In the genomic region with DNA sequence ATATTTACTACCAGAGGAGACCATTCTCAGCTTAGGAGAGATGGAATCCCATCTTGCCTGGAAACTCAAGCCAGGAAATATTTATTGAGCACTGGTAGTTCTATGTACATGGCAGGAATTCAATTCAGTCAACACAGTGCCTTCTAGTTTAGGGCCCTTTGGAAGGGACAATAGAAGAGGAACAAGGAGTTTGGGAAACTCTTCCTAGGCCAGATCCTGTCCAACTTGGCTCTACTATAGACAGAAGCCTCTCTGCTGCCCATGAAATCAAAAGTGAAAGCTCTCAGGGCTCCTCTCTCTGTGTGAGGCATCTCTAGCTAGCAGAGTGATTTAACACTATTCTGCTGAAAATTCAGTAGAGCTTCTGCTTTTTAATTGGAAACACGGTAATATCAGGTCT, we compare ENCODE assay signal across 10 cellular contexts.
DNase-seq lines count a peak whose midpoint lies in the region; ATAC-seq and TF ChIP-seq lines count a peak whose summit lies in the region.
"Had no signal": no experiment of that assay in that cellular context is flagged by ENCODE, and none has a peak within 500 bp of the region (broad histone marks: within the 10 kb centered on the region; RNA-seq: fewer than 3 reads in every experiment).

No MANE protein-coding gene starts in this region.

- DNase-seq in midbrain (lab: John Stamatoyannopoulos, UW): peak; percentile 68
- no peak for DNase-seq in stimulated activated CD4-positive, alpha-beta T cell treated with anti-CD3 and anti-CD28 coated beads, Interleukin-12 subunit alpha, Interleukin-12 subunit beta, amount 100 ng/mL, for 4 hours
- no peak for DNase-seq in COLO829 (ENCODE audit: low spot score)
- DNase-seq in cortex of kidney (lab: John Stamatoyannopoulos, UW): no peak
- DNase-seq: nephron progenitor cell, T-helper 17 cell had no signal

- ATAC-seq in GM18867 (IDR thresholded peaks at IDR 0.05; ENCODE audit: unreplicated experiment) (peak; percentile 99), GM21717 (IDR thresholded peaks at IDR 0.05; ENCODE audit: unreplicated experiment) (peak; percentile 98), HG03457 (IDR thresholded peaks at IDR 0.05; ENCODE audit: unreplicated experiment) (peak; percentile 96), gastroesophageal sphincter (no peak)
- ATAC-seq: T-helper 17 cell had no signal

- H3K36me3 ChIP-seq in gastroesophageal sphincter: no peaks in the 10 kb centered on the region

- no peak for TF ChIP-seq CTCF in gastroesophageal sphincter (IDR thresholded peaks at IDR 0.05)

- no peak for TF ChIP-seq EP300 in gastroesophageal sphincter (IDR thresholded peaks at IDR 0.05)

- TF ChIP-seq POLR2A in gastroesophageal sphincter (IDR thresholded peaks at IDR 0.05): no peak

- H3K27ac ChIP-seq in gastroesophageal sphincter: no peak overlapping the region

- no peak overlapping the region for H3K4me3 ChIP-seq in gastroesophageal sphincter

- H3K4me1 ChIP-seq in gastroesophageal sphincter: no peaks in the 10 kb centered on the region

- H3K9me3 ChIP-seq in gastroesophageal sphincter: no peaks in the 10 kb centered on the region

- no peaks in the 10 kb centered on the region for H3K27me3 ChIP-seq in gastroesophageal sphincter

- 64% methylated on average over 1 of the region's 1 CpG; no CpG with 5 or more reads in 1 of the 2 donors for WGBS in gastroesophageal sphincter (ENCODE audit: low coverage in 1 of 2), 2 donors
